9 cellular contexts compared by ENCODE assay signal in the genomic region with DNA sequence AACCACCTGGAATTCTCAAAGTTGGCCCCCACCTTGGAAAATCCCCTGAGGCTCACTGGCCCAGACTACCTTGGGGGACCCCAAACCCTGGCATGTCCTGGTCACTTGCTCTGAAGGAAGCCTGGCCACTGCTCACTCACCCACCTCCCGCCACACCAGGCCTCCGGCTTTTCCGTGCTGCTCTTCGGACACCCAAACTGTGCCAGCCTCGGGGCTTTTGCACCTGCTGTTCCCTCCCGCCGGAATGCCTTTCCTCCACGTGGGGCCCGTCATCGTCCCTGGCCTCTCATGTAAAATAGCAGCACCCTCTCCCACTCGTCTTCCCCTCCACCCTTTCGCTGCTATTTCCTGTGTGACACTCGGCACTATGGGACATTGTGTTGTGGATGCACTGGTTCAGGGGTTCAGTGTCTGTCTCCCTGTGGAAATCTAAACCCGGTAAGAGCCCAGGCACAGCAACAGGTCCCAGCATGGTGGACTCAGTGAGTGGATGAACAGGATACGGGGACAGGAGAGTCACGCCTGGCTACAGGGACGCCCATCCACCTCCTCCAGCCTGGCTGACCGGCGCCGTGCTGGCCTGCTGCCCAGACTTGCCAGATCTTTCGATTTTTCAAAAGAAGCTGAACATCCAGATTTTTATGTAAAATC.
A peak's percentile ranks its signal among the peaks of the same experiment; 100 is the strongest.
DNase-seq lines count a peak whose midpoint lies in the region; TF ChIP-seq lines count a peak whose summit lies in the region.
"Had no signal": no experiment of that assay in that cellular context is flagged by ENCODE, and none has a peak within 500 bp of the region (broad histone marks: within the 10 kb centered on the region; RNA-seq: fewer than 3 reads in every experiment).

No MANE protein-coding gene starts in this region.

- no peaks in the 10 kb centered on the region for H3K9me3 Mint-ChIP-seq in type B pancreatic cell
- H3K9me3 Mint-ChIP-seq in activated T-helper 2 cell treated with anti-CD3 and anti-CD28 coated beads, Interferon-gamma antibody, Interleukin-2, Interleukin-4, amounts not matched to agents 10 μg/mL and 5 μg/mL and 100 μg/mL, durations not matched to agents 14 hours and 24 hours and 36 hours: peaks cover 5% of the 10 kb centered on the region

- peak overlapping the region; percentile 75 for H3K27ac Mint-ChIP-seq in type B pancreatic cell
- no peak overlapping the region for H3K27ac Mint-ChIP-seq in activated T-helper 2 cell treated with anti-CD3 and anti-CD28 coated beads, Interferon-gamma antibody, Interleukin-2, Interleukin-4, amounts not matched to agents 10 μg/mL and 5 μg/mL and 100 μg/mL, durations not matched to agents 14 hours and 24 hours and 36 hours
- H3K27ac Mint-ChIP-seq: immature natural killer cell had no signal

- peak overlapping the region; percentile 51 for H3K56ac ChIP-seq in mesendoderm (ENCODE audit: low read length)

- no peak overlapping the region for H4K8ac ChIP-seq in mesendoderm (ENCODE audit: low read depth, low read length)

- no peak overlapping the region for H2AK5ac ChIP-seq in mesendoderm (ENCODE audit: low read length)

- H3K27ac ChIP-seq in dorsolateral prefrontal cortex: peak overlapping the region; percentile 36 to 96 (median 91)
- H3K27ac ChIP-seq in mesendoderm (ENCODE audit: low read depth, low read length): no peak overlapping the region

- no peaks in the 10 kb centered on the region for H3K36me3 ChIP-seq in mesendoderm (ENCODE audit: control insufficient read depth, insufficient read depth, low read length)

- H3K18ac ChIP-seq in mesendoderm (ENCODE audit: low read length): no peak overlapping the region

- no peak overlapping the region for H3K4ac ChIP-seq in mesendoderm (ENCODE audit: low read depth, low read length)

- no peak overlapping the region for H3K4me2 ChIP-seq in mesendoderm (ENCODE audit: low read length)

- H2BK15ac ChIP-seq in mesendoderm (replicated peaks; ENCODE audit: low read depth): no peak overlapping the region

- intact Hi-C loops in dorsolateral prefrontal cortex (cut with DNase I): loop anchor here in 1 of 2 donors (2.0 to 5.0 kb wide), 2 partner anchors 86 to 103 kb away; no protein-coding TSS in a partner anchor
- intact Hi-C loops in activated T-helper 2 cell treated with anti-CD3 and anti-CD28 coated beads, Interferon-gamma antibody, Interleukin-2, Interleukin-4, amounts not matched to agents 10 μg/mL and 5 μg/mL and 100 μg/mL, durations not matched to agents 14 hours and 24 hours and 36 hours (cut with micrococcal nuclease): no loop called here

- peaks cover 2% of the 10 kb centered on the region for H3K27me3 Mint-ChIP-seq in type B pancreatic cell
- peaks cover 9% of the 10 kb centered on the region for H3K27me3 Mint-ChIP-seq in activated T-helper 2 cell treated with anti-CD3 and anti-CD28 coated beads, Interferon-gamma antibody, Interleukin-2, Interleukin-4, amounts not matched to agents 10 μg/mL and 5 μg/mL and 100 μg/mL, durations not matched to agents 14 hours and 24 hours and 36 hours (ENCODE audit: low read depth)

- no peaks in the 10 kb centered on the region for H3K36me3 Mint-ChIP-seq in type B pancreatic cell
- H3K36me3 Mint-ChIP-seq in activated T-helper 2 cell treated with anti-CD3 and anti-CD28 coated beads, Interferon-gamma antibody, Interleukin-2, Interleukin-4, amounts not matched to agents 10 μg/mL and 5 μg/mL and 100 μg/mL, durations not matched to agents 14 hours and 24 hours and 36 hours (ENCODE audit: low read depth): no peaks in the 10 kb centered on the region
- H3K36me3 Mint-ChIP-seq: immature natural killer cell had no signal

- no peak overlapping the region for H3K4me3 Mint-ChIP-seq in type B pancreatic cell
- no peak overlapping the region for H3K4me3 Mint-ChIP-seq in activated T-helper 2 cell treated with anti-CD3 and anti-CD28 coated beads, Interferon-gamma antibody, Interleukin-2, Interleukin-4, amounts not matched to agents 10 μg/mL and 5 μg/mL and 100 μg/mL, durations not matched to agents 14 hours and 24 hours and 36 hours (ENCODE audit: low read depth)
- H3K4me3 Mint-ChIP-seq: immature natural killer cell had no signal

- no peak overlapping the region for H2BK120ac ChIP-seq in mesendoderm (ENCODE audit: low read depth, low read length)

- H3K79me1 ChIP-seq in mesendoderm (ENCODE audit: low read length): no peaks in the 10 kb centered on the region

- DNase-seq in NCI-H1694 (lab: John Stamatoyannopoulos, UW) (peak; percentile 49), NCI-H1694 treated with DMSO at 0.1 percent for 48 hours (lab: John Stamatoyannopoulos, UW) (no peak), dorsolateral prefrontal cortex (peak; percentile 66 to 86 (median 73)), mesendoderm (no peak), type B pancreatic cell (ENCODE audit: extremely low spot score, unreplicated experiment) (no peak)
- DNase-seq in activated T-helper 2 cell treated with anti-CD3 and anti-CD28 coated beads, Interferon-gamma antibody, Interleukin-2, Interleukin-4, amounts not matched to agents 10 μg/mL and 5 μg/mL and 100 μg/mL, durations not matched to agents 14 hours and 24 hours and 36 hours (ENCODE audit: low spot score): no peak
- DNase-seq in central memory CD4-positive, alpha-beta T cell: no peak
- DNase-seq in stimulated activated CD4-positive, alpha-beta T cell treated with anti-CD3 and anti-CD28 coated beads, Interleukin-4, amount 100 ng/mL, for 4 hours: no peak
- DNase-seq: immature natural killer cell had no signal

- H3K27me3 ChIP-seq in dorsolateral prefrontal cortex: no peaks in the 10 kb centered on the region
- H3K27me3 ChIP-seq in mesendoderm (ENCODE audit: insufficient read depth, low read length, poor library complexity): no peaks in the 10 kb centered on the region

- no peaks in the 10 kb centered on the region for H3K79me2 ChIP-seq in mesendoderm (ENCODE audit: control insufficient read depth, insufficient read depth, low read length)

- no peak overlapping the region for H3K23ac ChIP-seq in mesendoderm (ENCODE audit: low read length)

- peaks cover 2% of the 10 kb centered on the region for H3K4me1 ChIP-seq in mesendoderm (ENCODE audit: control insufficient read depth, low read depth, low read length)

- no peak overlapping the region for H2BK5ac ChIP-seq in mesendoderm (ENCODE audit: low read length)

- no peak for TF ChIP-seq CTCF in dorsolateral prefrontal cortex (IDR thresholded peaks at IDR 0.05 in 54 of 56, conservative IDR thresholded peaks at IDR 0.05 in 2 of 56; ENCODE audit: low read depth in 1 of 56, partially characterized antibody in 56 of 56)
- TF ChIP-seq CTCF in type B pancreatic cell (conservative IDR thresholded peaks at IDR 0.05): no peak

- H3K4me3 ChIP-seq in dorsolateral prefrontal cortex (peak overlapping the region in 46 of 59 donors; percentile 4 to 55 (median 36)), mesendoderm (ENCODE audit: low read length) (no peak overlapping the region)

- no peak overlapping the region for H4K5ac ChIP-seq in mesendoderm (ENCODE audit: low read length)

- H3K9ac ChIP-seq in mesendoderm (ENCODE audit: low read length): no peak overlapping the region

- peaks cover 39% of the 10 kb centered on the region for H3K4me1 Mint-ChIP-seq in type B pancreatic cell (ENCODE audit: unreplicated experiment)
- H3K4me1 Mint-ChIP-seq in activated T-helper 2 cell treated with anti-CD3 and anti-CD28 coated beads, Interferon-gamma antibody, Interleukin-2, Interleukin-4, amounts not matched to agents 10 μg/mL and 5 μg/mL and 100 μg/mL, durations not matched to agents 14 hours and 24 hours and 36 hours (ENCODE audit: low read depth): no peaks in the 10 kb centered on the region
- H3K4me1 Mint-ChIP-seq: immature natural killer cell had no signal

- WGBS in mesendoderm (ENCODE audit: extremely low coverage, insufficient coverage, low lambda C conversion rate): no CpG with 5 or more reads among the region's 21 CpGs

Comparison
In these comparisons a context has a peak if more than half of its experiments do, and no peak if none do; other contexts are left out.
1. DNase-seq: peak in NCI-H1694 (single experiment) and dorsolateral prefrontal cortex (10 of 10); none in NCI-H1694 treated with DMSO at 0.1 percent for 48 hours (single experiment), mesendoderm (single experiment), type B pancreatic cell (single experiment), activated T-helper 2 cell treated with anti-CD3 and anti-CD28 coated beads, Interferon-gamma antibody, Interleukin-2, Interleukin-4, amounts not matched to agents 10 μg/mL and 5 μg/mL and 100 μg/mL, durations not matched to agents 14 hours and 24 hours and 36 hours (single experiment), central memory CD4-positive, alpha-beta T cell (single experiment) and stimulated activated CD4-positive, alpha-beta T cell treated with anti-CD3 and anti-CD28 coated beads, Interleukin-4, amount 100 ng/mL, for 4 hours (0 of 2).